16 cellular contexts compared by ENCODE assay signal in the genomic region with DNA sequence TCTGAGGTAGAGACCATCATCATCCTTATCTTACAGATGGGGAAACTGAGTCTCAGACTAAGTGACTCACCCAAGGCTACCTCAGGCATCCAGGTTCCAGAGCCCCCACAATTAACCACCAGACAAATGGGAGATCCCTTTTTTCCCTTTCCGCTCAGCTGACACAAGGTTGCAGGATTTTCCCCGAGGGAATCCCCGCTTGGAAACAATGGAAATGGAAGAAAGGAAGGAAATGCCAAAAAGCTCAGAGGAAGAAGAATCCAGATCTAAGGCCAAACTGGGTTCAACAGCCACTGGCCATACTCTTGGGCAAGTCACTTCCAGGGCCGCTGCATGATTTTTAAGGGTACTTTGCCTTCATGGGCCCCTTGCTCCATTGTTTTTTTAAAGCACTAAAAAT. TPM values are rescaled to one million over a fixed set of nuclear protein-coding genes. Genes with fewer than 3 reads are reported as not detected.
DNase-seq lines count a peak whose midpoint lies in the region; ATAC-seq and TF ChIP-seq lines count a peak whose summit lies in the region.
"Had no signal": no experiment of that assay in that cellular context is flagged by ENCODE, and none has a peak within 500 bp of the region (broad histone marks: within the 10 kb centered on the region; RNA-seq: fewer than 3 reads in every experiment).

No MANE protein-coding gene starts in this region.

- no peaks in the 10 kb centered on the region for H3F3A ChIP-seq in neural cell (ENCODE audit: insufficient read depth, low read length, poor library complexity, severe bottlenecking)

- peak overlapping the region; percentile 86 for H3K4me3 Mint-ChIP-seq in activated CD8-positive, alpha-beta T cell treated with anti-CD3 and anti-CD28 coated beads, Interleukin-2, amount 10 ng/mL, durations not matched to agents 7 days and 5 days
- no peak overlapping the region for H3K4me3 Mint-ChIP-seq in activated CD8-positive, alpha-beta T cell treated with anti-CD3 and anti-CD28 coated beads for 36 hours

- peak overlapping the region in 1 of 2 experiments; percentile 73; a peak in 2 of 4 replicates for H3K4me3 ChIP-seq in DND-41 (ENCODE audit: low read depth in 1 of 2, low read length in 2 of 2)
- peak overlapping the region; percentile 93 for H3K4me3 ChIP-seq in neural cell (ENCODE audit: low read length)

- H3K9me2 ChIP-seq in neural cell (ENCODE audit: insufficient read depth, low read length) = no peaks in the 10 kb centered on the region

- peaks cover 37% of the 10 kb centered on the region for H3K9me3 Mint-ChIP-seq in activated CD8-positive, alpha-beta T cell treated with anti-CD3 and anti-CD28 coated beads, Interleukin-2, amount 10 ng/mL, durations not matched to agents 7 days and 5 days (ENCODE audit: insufficient read depth)
- peaks cover 40% of the 10 kb centered on the region for H3K9me3 Mint-ChIP-seq in activated CD8-positive, alpha-beta T cell treated with anti-CD3 and anti-CD28 coated beads for 36 hours

- H3K36me3 ChIP-seq in DND-41 (ENCODE audit: insufficient read depth, low read length) = peaks cover 27% of the 10 kb centered on the region
- H3K36me3 ChIP-seq in neural cell (ENCODE audit: insufficient read depth, low read length) = peaks cover 19% of the 10 kb centered on the region

- peaks cover 14% of the 10 kb centered on the region for H3K4me1 Mint-ChIP-seq in activated CD8-positive, alpha-beta T cell treated with anti-CD3 and anti-CD28 coated beads, Interleukin-2, amount 10 ng/mL, durations not matched to agents 7 days and 5 days (ENCODE audit: low read depth)
- H3K4me1 Mint-ChIP-seq in activated CD8-positive, alpha-beta T cell treated with anti-CD3 and anti-CD28 coated beads for 36 hours (ENCODE audit: low read depth) = peaks cover 10% of the 10 kb centered on the region

- no peaks in the 10 kb centered on the region for H3K27me3 Mint-ChIP-seq in activated CD8-positive, alpha-beta T cell treated with anti-CD3 and anti-CD28 coated beads, Interleukin-2, amount 10 ng/mL, durations not matched to agents 7 days and 5 days (ENCODE audit: low read depth)
- no peaks in the 10 kb centered on the region for H3K27me3 Mint-ChIP-seq in activated CD8-positive, alpha-beta T cell treated with anti-CD3 and anti-CD28 coated beads for 36 hours
- H3K27me3 Mint-ChIP-seq: activated CD8-positive, alpha-beta memory T cell treated with anti-CD3 and anti-CD28 coated beads, Interleukin-2, amount 10 ng/mL, durations not matched to agents 7 days and 5 days; stimulated activated naive CD8-positive, alpha-beta T cell treated with anti-CD3 and anti-CD28 coated beads, Interleukin-15, amount 100 ng/mL, for 72 hours had no signal

- TF ChIP-seq CTCF in activated CD8-positive, alpha-beta T cell treated with anti-CD3 and anti-CD28 coated beads for 36 hours (IDR thresholded peaks at IDR 0.05) = no peak
- TF ChIP-seq CTCF in DND-41 (IDR thresholded peaks at IDR 0.05; ENCODE audit: borderline replicate concordance, extremely low read depth, low read length, poor library complexity, severe bottlenecking) (no peak), neural cell (IDR thresholded peaks at IDR 0.05; ENCODE audit: poor library complexity, severe bottlenecking) (no peak)

- H3K9ac ChIP-seq in DND-41 (ENCODE audit: low read depth, low read length) (0 out of 2 replicates have a peak overlapping the region, but pooled peaks have one; percentile 59), neural cell (ENCODE audit: low read length) (no peak overlapping the region)

- peaks cover 49% of the 10 kb centered on the region for H3K36me3 Mint-ChIP-seq in activated CD8-positive, alpha-beta T cell treated with anti-CD3 and anti-CD28 coated beads, Interleukin-2, amount 10 ng/mL, durations not matched to agents 7 days and 5 days (ENCODE audit: low read depth)
- H3K36me3 Mint-ChIP-seq in activated CD8-positive, alpha-beta T cell treated with anti-CD3 and anti-CD28 coated beads for 36 hours (ENCODE audit: low read depth) = peaks cover 45% of the 10 kb centered on the region

- ATAC-seq in activated CD8-positive, alpha-beta T cell treated with anti-CD3 and anti-CD28 coated beads, Interleukin-2, amount 10 ng/mL, durations not matched to agents 7 days and 5 days = no peak
- ATAC-seq in activated CD8-positive, alpha-beta T cell treated with anti-CD3 and anti-CD28 coated beads for 36 hours = no peak
- ATAC-seq in DND-41 (ENCODE audit: insufficient read depth, low read depth) = no peak
- no peak for ATAC-seq in HG03045 (IDR thresholded peaks at IDR 0.05; ENCODE audit: unreplicated experiment)
- ATAC-seq in GM21423 (IDR thresholded peaks at IDR 0.05; ENCODE audit: unreplicated experiment) = no peak
- ATAC-seq: activated CD8-positive, alpha-beta memory T cell treated with anti-CD3 and anti-CD28 coated beads, Interleukin-2, amount 10 ng/mL, durations not matched to agents 7 days and 5 days; stimulated activated naive CD8-positive, alpha-beta T cell treated with anti-CD3 and anti-CD28 coated beads, Interleukin-15, amount 100 ng/mL, for 72 hours had no signal

- H3K27ac ChIP-seq in DND-41 (ENCODE audit: low read length) (no peak overlapping the region), neural cell (ENCODE audit: low read length) (no peak overlapping the region)
- H3K27ac ChIP-seq: brain microvascular endothelial cell, WERI-Rb-1 had no signal

- H3K4me1 ChIP-seq in DND-41 (ENCODE audit: insufficient read depth, low read length) = peaks cover 24% of the 10 kb centered on the region

- H3K27me3 ChIP-seq in DND-41 (ENCODE audit: insufficient read depth, low read length, poor library complexity) = no peaks in the 10 kb centered on the region
- H3K27me3 ChIP-seq in neural cell (ENCODE audit: insufficient read depth, low read depth, low read length) = no peaks in the 10 kb centered on the region
- H3K27me3 ChIP-seq: brain microvascular endothelial cell had no signal

- no peak overlapping the region for H3K27ac Mint-ChIP-seq in activated CD8-positive, alpha-beta T cell treated with anti-CD3 and anti-CD28 coated beads, Interleukin-2, amount 10 ng/mL, durations not matched to agents 7 days and 5 days
- H3K27ac Mint-ChIP-seq in activated CD8-positive, alpha-beta T cell treated with anti-CD3 and anti-CD28 coated beads for 36 hours = no peak overlapping the region

- no peak for DNase-seq in activated CD8-positive, alpha-beta T cell treated with anti-CD3 and anti-CD28 coated beads, Interleukin-2, amount 10 ng/mL, durations not matched to agents 7 days and 5 days
- DNase-seq in activated CD8-positive, alpha-beta T cell treated with anti-CD3 and anti-CD28 coated beads for 36 hours = no peak
- DNase-seq in DND-41 = no peak
- peak; percentile 69 for DNase-seq in dermis blood vessel endothelial cell
- DNase-seq in GF-D8 (lab: John Stamatoyannopoulos, UW) = no peak
- DNase-seq: activated CD8-positive, alpha-beta memory T cell treated with anti-CD3 and anti-CD28 coated beads, Interleukin-2, amount 10 ng/mL, durations not matched to agents 7 days and 5 days; activated naive CD4-positive, alpha-beta T cell treated with Interleukin-2 at 50 U/mL for 16 hours; brain microvascular endothelial cell; NCI-H1092; stimulated activated naive CD8-positive, alpha-beta T cell treated with anti-CD3 and anti-CD28 coated beads, Interleukin-15, amount 100 ng/mL, for 72 hours; SW 1271; WERI-Rb-1 had no signal

- intact Hi-C loops in activated CD8-positive, alpha-beta T cell treated with anti-CD3 and anti-CD28 coated beads for 36 hours (cut with micrococcal nuclease) = no loop called here

- CTCF ChIA-PET in activated CD8-positive, alpha-beta T cell treated with anti-CD3 and anti-CD28 coated beads, Interleukin-2, amount 10 ng/mL, durations not matched to agents 7 days and 5 days (lab: Charles Lee) = no interaction called here
- CTCF ChIA-PET in activated CD8-positive, alpha-beta T cell treated with anti-CD3 and anti-CD28 coated beads for 36 hours (lab: Charles Lee) = no interaction called here

- H3K4me2 ChIP-seq in DND-41 (ENCODE audit: insufficient read depth, low read length) = peak overlapping the region; percentile 68
- H3K4me2 ChIP-seq in neural cell (ENCODE audit: low read length) = no peak overlapping the region

- no peak for TF ChIP-seq RAD21 in neural cell (conservative IDR thresholded peaks at IDR 0.05)

- H3K9me3 ChIP-seq in DND-41 (ENCODE audit: insufficient read depth, low read length, severe bottlenecking) (peaks cover 3% of the 10 kb centered on the region), neural cell (ENCODE audit: low read length) (peaks cover 24% of the 10 kb centered on the region)

- H4K20me1 ChIP-seq in DND-41 (ENCODE audit: insufficient read depth, low read length) (peaks cover 4% of the 10 kb centered on the region; the same call in 1 of the 2 replicates), neural cell (ENCODE audit: insufficient read depth) (no peaks in the 10 kb centered on the region)

- H3K79me2 ChIP-seq in DND-41 (ENCODE audit: insufficient read depth, low read length) = peaks cover 58% of the 10 kb centered on the region
- H3K79me2 ChIP-seq in neural cell (replicated peaks; ENCODE audit: insufficient read depth, low read length) = peaks cover 61% of the 10 kb centered on the region

- TF ChIP-seq EP300 in neural cell (conservative IDR thresholded peaks at IDR 0.05; ENCODE audit: poor library complexity, severe bottlenecking) = no peak

- POLR2A ChIA-PET in activated CD8-positive, alpha-beta T cell treated with anti-CD3 and anti-CD28 coated beads, Interleukin-2, amount 10 ng/mL, durations not matched to agents 7 days and 5 days (lab: Charles Lee) = no interaction called here
- POLR2A ChIA-PET in activated CD8-positive, alpha-beta T cell treated with anti-CD3 and anti-CD28 coated beads for 36 hours (lab: Charles Lee) = no interaction called here

- no peak overlapping the region for H2AFZ ChIP-seq in DND-41 (ENCODE audit: low read depth, low read length)
- H2AFZ ChIP-seq in neural cell (ENCODE audit: low read depth, low read length) = no peak overlapping the region

RNA-seq across cellular contexts. Expression of gene ZNF71, which starts 1.6 kb away (rescaled TPM):
- 1 to 10 TPM; 6.5 to 7.1 TPM for total RNA-seq in activated CD8-positive, alpha-beta T cell treated with anti-CD3 and anti-CD28 coated beads, Interleukin-2, amount 10 ng/mL, durations not matched to agents 7 days and 5 days
- 1 to 10 TPM; 4.4 to 5.3 TPM for total RNA-seq in activated CD8-positive, alpha-beta T cell treated with anti-CD3 and anti-CD28 coated beads for 36 hours
- total RNA-seq in dermis blood vessel endothelial cell = 14.7 and 19.1 TPM in 2 replicates
- polyA plus RNA-seq in neural cell = 28.8 and 38.0 TPM in 2 replicates
- polyA minus RNA-seq in neural cell = 49.9 and 57.6 TPM in 2 replicates

RNA-seq across cellular contexts. Expression of gene ZNF470, which starts 29.4 kb away (rescaled TPM):
- 1 to 10 TPM; 4.8 to 6.4 TPM for total RNA-seq in activated CD8-positive, alpha-beta T cell treated with anti-CD3 and anti-CD28 coated beads, Interleukin-2, amount 10 ng/mL, durations not matched to agents 7 days and 5 days
- 1 to 10 TPM; 6.7 to 7.2 TPM for total RNA-seq in activated CD8-positive, alpha-beta T cell treated with anti-CD3 and anti-CD28 coated beads for 36 hours
- total RNA-seq in dermis blood vessel endothelial cell = 4.1 and 5.2 TPM in 2 replicates
- 9.6 and 13.6 TPM in 2 replicates for polyA plus RNA-seq in neural cell
- 20.7 and 25.6 TPM in 2 replicates for polyA minus RNA-seq in neural cell

RNA-seq across cellular contexts. Expression of gene SMIM17, which starts 46.3 kb away (rescaled TPM):
- total RNA-seq in activated CD8-positive, alpha-beta T cell treated with anti-CD3 and anti-CD28 coated beads, Interleukin-2, amount 10 ng/mL, durations not matched to agents 7 days and 5 days = under 1 TPM in 1 of 2 experiments, not detected in 1; 0.31 TPM
- total RNA-seq in activated CD8-positive, alpha-beta T cell treated with anti-CD3 and anti-CD28 coated beads for 36 hours = not detected
- 0.17 and 0.33 TPM in 2 replicates for total RNA-seq in dermis blood vessel endothelial cell
- 9.2 and 14.2 TPM in 2 replicates for polyA plus RNA-seq in neural cell
- 6.6 and 10.0 TPM in 2 replicates for polyA minus RNA-seq in neural cell
- total RNA-seq: activated CD8-positive, alpha-beta memory T cell treated with anti-CD3 and anti-CD28 coated beads, Interleukin-2, amount 10 ng/mL, durations not matched to agents 7 days and 5 days; ureter had no signal

RNA-seq across cellular contexts. Expression of gene ZFP28, which starts 57.9 kb away (rescaled TPM):
- total RNA-seq in activated CD8-positive, alpha-beta T cell treated with anti-CD3 and anti-CD28 coated beads, Interleukin-2, amount 10 ng/mL, durations not matched to agents 7 days and 5 days = 1 to 10 TPM; 6.4 to 6.6 TPM
- total RNA-seq in activated CD8-positive, alpha-beta T cell treated with anti-CD3 and anti-CD28 coated beads for 36 hours = 1 to 10 TPM; 3.6 to 4.4 TPM
- 8.0 and 8.1 TPM in 2 replicates for total RNA-seq in dermis blood vessel endothelial cell
- 39.9 and 45.1 TPM in 2 replicates for polyA plus RNA-seq in neural cell
- 41.9 and 44.9 TPM in 2 replicates for polyA minus RNA-seq in neural cell
